In genomic region chr20:63551068-63551467, GRCh38 we compare ENCODE assay signal across 2 cellular contexts.
TF ChIP-seq lines count a peak whose summit lies in the region.

No MANE protein-coding gene starts in this region.

TF ChIP-seq in HEK293, 187 proteins besides CTCF, POLR2A, EP300 and RAD21:
- TF ChIP-seq HIC1 (tag by site-specific recombination; IDR thresholded peaks at IDR 0.05) (0 out of 2 replicates have a peak, but pooled peaks have one; percentile 12), ZNF37A (tag by site-specific recombination; IDR thresholded peaks at IDR 0.05) (no peak)

TF ChIP-seq in K562, 482 proteins besides CTCF, POLR2A, EP300 and RAD21:
- TF ChIP-seq HLTF (IDR thresholded peaks at IDR 0.05) (no peak), SMAD3 (CRISPR knock-in tag; conservative IDR thresholded peaks at IDR 0.05) (no peak), E2F4 (CRISPR knock-in tag; IDR thresholded peaks at IDR 0.05; ENCODE audit: low read depth) (no peak), MCM2 (IDR thresholded peaks at IDR 0.05; ENCODE audit: low read depth) (no peak), PYGO2 (tag; IDR thresholded peaks at IDR 0.05) (no peak), E2F3 (CRISPR knock-in tag; IDR thresholded peaks at IDR 0.05) (no peak), E4F1 (CRISPR knock-in tag; IDR thresholded peaks at IDR 0.05; ENCODE audit: borderline replicate concordance) (no peak), THRA (IDR thresholded peaks at IDR 0.05) (no peak), COPS2 (conservative IDR thresholded peaks at IDR 0.05) (no peak), HOMEZ (CRISPR knock-in tag; IDR thresholded peaks at IDR 0.05) (no peak), ZBTB33 (CRISPR knock-in tag; IDR thresholded peaks at IDR 0.05) (no peak), GABPB1 (CRISPR knock-in tag; IDR thresholded peaks at IDR 0.05) (no peak), ZNF639 (CRISPR knock-in tag; conservative IDR thresholded peaks at IDR 0.05 in 1 of 2, IDR thresholded peaks at IDR 0.05 in 1 of 2) (no peak), NR4A1 (CRISPR knock-in tag; IDR thresholded peaks at IDR 0.05) (no peak), NR4A1 (tag; IDR thresholded peaks at IDR 0.05) (no peak), ZNF134 (CRISPR knock-in tag; conservative IDR thresholded peaks at IDR 0.05) (no peak), NUFIP1 (IDR thresholded peaks at IDR 0.05; ENCODE audit: partially characterized antibody) (no peak), STAT5B (CRISPR knock-in tag; IDR thresholded peaks at IDR 0.05) (no peak)
